8 cellular contexts compared by ENCODE assay signal in the genomic region with DNA sequence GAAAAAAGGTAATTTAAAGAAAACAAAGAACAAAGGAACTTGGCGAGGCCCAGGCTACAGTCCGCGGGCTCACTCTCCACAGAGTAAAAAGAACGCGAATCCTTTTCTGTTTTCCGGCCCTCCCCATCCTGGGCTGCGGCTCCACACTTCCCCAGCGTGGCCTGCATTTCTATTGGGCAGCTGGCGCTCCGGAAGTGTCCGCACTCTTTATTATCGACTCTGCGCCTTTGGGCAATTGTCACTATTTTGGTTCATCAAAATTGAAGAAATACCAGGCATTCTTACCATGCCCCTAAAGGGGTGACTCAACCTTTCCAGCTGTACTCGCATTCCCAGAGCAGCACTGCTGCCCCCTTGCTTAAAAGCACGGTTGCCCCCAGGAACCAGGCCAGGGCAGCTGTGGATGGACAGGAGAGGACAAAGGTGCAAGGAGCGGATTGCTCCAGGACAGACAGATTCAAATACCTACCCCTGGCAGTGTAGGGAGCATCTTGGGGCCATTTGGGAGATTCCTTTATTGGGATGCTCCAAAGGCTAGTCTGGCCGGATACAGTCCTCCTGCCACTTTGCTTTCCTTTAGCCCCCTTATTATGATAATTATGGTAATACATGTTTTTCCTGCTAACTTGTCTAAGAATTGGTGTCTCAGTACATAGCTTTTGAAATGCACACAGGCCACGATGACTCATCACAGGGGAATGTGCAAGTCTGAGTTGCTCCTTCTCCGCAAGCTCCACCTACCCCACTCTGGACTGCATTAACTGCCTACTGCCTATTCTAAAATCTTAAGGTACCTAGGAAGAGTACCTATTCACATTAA. TPM values are rescaled to one million over a fixed set of nuclear protein-coding genes. Genes with fewer than 3 reads are reported as not detected.
A peak's percentile ranks its signal among the peaks of the same experiment; 100 is the strongest.
DNase-seq lines count a peak whose midpoint lies in the region; ATAC-seq and TF ChIP-seq lines count a peak whose summit lies in the region.

No MANE protein-coding gene starts in this region.

- ATAC-seq in HG02610 (IDR thresholded peaks at IDR 0.05; ENCODE audit: unreplicated experiment) (peak; percentile 49), HG03469 (IDR thresholded peaks at IDR 0.05; ENCODE audit: unreplicated experiment) (no peak)

- H3K36me3 ChIP-seq in BLaER1 (no peaks in the 10 kb centered on the region), left ventricle myocardium inferior (no peaks in the 10 kb centered on the region)

- peaks cover 17% of the 10 kb centered on the region; the same call in 1 of the 2 replicates for H3K27me3 ChIP-seq in BLaER1
- H3K27me3 ChIP-seq in left ventricle myocardium inferior (ENCODE audit: low read depth) = no peaks in the 10 kb centered on the region

- H3K9me3 ChIP-seq in BLaER1 = peaks cover 31% of the 10 kb centered on the region
- H3K9me3 ChIP-seq in left ventricle myocardium inferior (replicated peaks) = no peaks in the 10 kb centered on the region

- peak overlapping the region; percentile 62 for H3K4me2 ChIP-seq in BLaER1

- peak overlapping the region; percentile 34 for H3K4me3 ChIP-seq in BLaER1
- H3K4me3 ChIP-seq in left ventricle myocardium inferior = peak overlapping the region; percentile 70

- peak overlapping the region; percentile 28; the same call in 1 of the 2 replicates for H3K9ac ChIP-seq in BLaER1

- TF ChIP-seq CTCF in left ventricle myocardium inferior (IDR thresholded peaks at IDR 0.05; ENCODE audit: borderline replicate concordance) = peak; percentile 37

- H3K4me1 ChIP-seq in BLaER1 (peaks cover 10% of the 10 kb centered on the region), left ventricle myocardium inferior (peaks cover 34% of the 10 kb centered on the region)

- peak; percentile 92 to 97 for DNase-seq in SW 1271 (lab: John Stamatoyannopoulos, UW)
- peak; percentile 56 for DNase-seq in left ventricle myocardium inferior
- DNase-seq in renal cortical epithelial cell (ENCODE audit: low read depth) = peak; percentile 99
- DNase-seq in NCI-H82 (lab: John Stamatoyannopoulos, UW) = no peak

- 3 to 12% (median 4%) methylated on average over 19 of the region's 19 CpGs for WGBS in adipose tissue, 3 donors

- H4K20me1 ChIP-seq in BLaER1 = no peaks in the 10 kb centered on the region

- H3K27ac ChIP-seq in BLaER1 (no peak overlapping the region), adipose tissue (ENCODE audit: low read depth, low read length) (peak overlapping the region; percentile 65), left ventricle myocardium inferior (replicated peaks) (peak overlapping the region; percentile 93)

- intact Hi-C loops in left ventricle myocardium inferior (cut with micrococcal nuclease) = loop anchor here (2.0 kb wide), 1 partner anchor 120 kb away; no protein-coding TSS in a partner anchor

RNA-seq across cellular contexts. Expression of a gene that starts 1.0 kb away (rescaled TPM):
- polyA plus RNA-seq in adipose tissue = 10 to 100 TPM in 1 of 3 donors, 1 to 10 TPM in 1, under 1 TPM in 1; 0.49 to 10.1 (median 4.4) TPM
- 3.7 TPM for total RNA-seq in left ventricle myocardium inferior
- total RNA-seq in renal cortical epithelial cell = 22.1 and 67.0 TPM in 2 replicates

RNA-seq across cellular contexts. Expression of a gene that starts 15.3 kb away (rescaled TPM):
- polyA plus RNA-seq in adipose tissue = 1 to 10 TPM in 2 of 3 donors, under 1 TPM in 1; 0.49 to 1.7 (median 1.2) TPM
- total RNA-seq in left ventricle myocardium inferior = 3.4 TPM
- total RNA-seq in renal cortical epithelial cell = 3.1 and 9.2 TPM in 2 replicates

RNA-seq across cellular contexts. Expression of a gene that starts 59.9 kb away (rescaled TPM):
- polyA plus RNA-seq in adipose tissue = 10 to 100 TPM in 2 of 3 donors, 1 to 10 TPM in 1; 1.2 to 32.2 (median 19.2) TPM
- total RNA-seq in left ventricle myocardium inferior (15.1 TPM), renal cortical epithelial cell (6.0 and 8.2 TPM in 2 replicates)
